Comparison of ENCODE assay signal across 10 cellular contexts in the genomic region with DNA sequence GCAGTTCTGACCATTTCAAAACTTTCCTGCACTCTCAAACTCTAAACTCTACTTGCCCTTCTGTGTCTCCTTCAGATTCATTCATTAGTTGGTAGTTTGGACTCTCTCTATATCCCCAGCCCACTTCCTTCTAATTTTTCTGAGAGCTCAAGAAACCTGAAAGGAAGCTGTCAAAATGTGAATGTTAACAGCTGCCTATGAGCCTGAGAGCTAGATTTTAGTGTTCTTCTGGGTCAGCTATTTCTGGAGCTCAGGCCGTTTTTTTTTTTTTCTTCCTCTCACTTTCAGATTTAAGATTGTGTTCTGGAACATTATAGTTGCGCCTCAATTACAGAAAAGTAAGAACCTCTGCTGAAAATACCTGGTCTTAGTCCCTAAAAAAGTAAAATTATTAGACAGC.
DNase-seq lines count a peak whose midpoint lies in the region; ATAC-seq and TF ChIP-seq lines count a peak whose summit lies in the region.
"Had no signal": no experiment of that assay in that cellular context is flagged by ENCODE, and none has a peak within 500 bp of the region (broad histone marks: within the 10 kb centered on the region; RNA-seq: fewer than 3 reads in every experiment).

No MANE protein-coding gene starts in this region.

- intact Hi-C loops in cardiac septum (cut with DNase I): no loop called here
- intact Hi-C loops in uterus (cut with DNase I; ENCODE audit: low total_unique reads): no loop called here

- H3K4me1 Mint-ChIP-seq in chondrocyte (ENCODE audit: low read depth): peaks cover 73% of the 10 kb centered on the region

- H3K36me3 ChIP-seq in cardiac muscle cell (peaks cover 10% of the 10 kb centered on the region), uterus (no peaks in the 10 kb centered on the region)

- ATAC-seq in HG03039 (IDR thresholded peaks at IDR 0.05; ENCODE audit: unreplicated experiment): peak; percentile 81

- TF ChIP-seq CTCF in cardiac muscle cell (IDR thresholded peaks at IDR 0.05; ENCODE audit: low read depth, low read length): no peak
- TF ChIP-seq CTCF in chondrocyte (IDR thresholded peaks at IDR 0.05): no peak
- no peak for TF ChIP-seq CTCF in uterus (IDR thresholded peaks at IDR 0.05)

- H3K4me3 Mint-ChIP-seq in chondrocyte (ENCODE audit: unreplicated experiment): no peak overlapping the region
- H3K4me3 Mint-ChIP-seq: activated naive CD8-positive, alpha-beta T cell treated with anti-CD3 and anti-CD28 coated beads, Interleukin-2, amount 10 ng/mL, durations not matched to agents 7 days and 5 days had no signal

- H3K27me3 Mint-ChIP-seq in chondrocyte (ENCODE audit: low read depth): no peaks in the 10 kb centered on the region
- H3K27me3 Mint-ChIP-seq: activated naive CD8-positive, alpha-beta T cell treated with anti-CD3 and anti-CD28 coated beads, Interleukin-2, amount 10 ng/mL, durations not matched to agents 7 days and 5 days had no signal

- H3K27ac ChIP-seq in cardiac muscle cell (peak overlapping the region; percentile 71), uterus (peak overlapping the region; percentile 35 to 60)
- H3K27ac ChIP-seq: Peyer's patch had no signal

- H3K9me3 Mint-ChIP-seq in chondrocyte (ENCODE audit: low read depth): no peaks in the 10 kb centered on the region
- H3K9me3 Mint-ChIP-seq: activated naive CD8-positive, alpha-beta T cell treated with anti-CD3 and anti-CD28 coated beads, Interleukin-2, amount 10 ng/mL, durations not matched to agents 7 days and 5 days had no signal

- no peaks in the 10 kb centered on the region for H3K9me3 ChIP-seq in cardiac muscle cell (ENCODE audit: low read depth)
- no peaks in the 10 kb centered on the region for H3K9me3 ChIP-seq in uterus
- H3K9me3 ChIP-seq: Peyer's patch had no signal

- H3K27me3 ChIP-seq in cardiac muscle cell (peaks cover 3% of the 10 kb centered on the region), uterus (no peaks in the 10 kb centered on the region)
- H3K27me3 ChIP-seq: Peyer's patch had no signal

- H3K4me1 ChIP-seq in cardiac muscle cell (ENCODE audit: low read depth): peaks cover 42% of the 10 kb centered on the region
- peaks cover 0 to 10% of the 10 kb centered on the region in 2 donors for H3K4me1 ChIP-seq in uterus

- peak overlapping the region; percentile 74 for H3K27ac Mint-ChIP-seq in chondrocyte (ENCODE audit: unreplicated experiment)
- H3K27ac Mint-ChIP-seq: activated naive CD8-positive, alpha-beta T cell treated with anti-CD3 and anti-CD28 coated beads, Interleukin-2, amount 10 ng/mL, durations not matched to agents 7 days and 5 days had no signal

- TF ChIP-seq POLR2A in uterus (IDR thresholded peaks at IDR 0.05): no peak

- H3K4me3 ChIP-seq in cardiac muscle cell: no peak overlapping the region
- H3K4me3 ChIP-seq in uterus: no peak overlapping the region
- H3K4me3 ChIP-seq: Peyer's patch had no signal

- DNase-seq in cardiac muscle cell (ENCODE audit: low read depth in 1 of 2, low spot score in 1 of 2): peak in 1 of 2 donors; percentile 54
- DNase-seq in cardiac septum (ENCODE audit: low spot score): no peak
- DNase-seq in chondrocyte (ENCODE audit: low spot score): no peak
- DNase-seq in uterus: no peak
- DNase-seq in ecto neural progenitor cell (ENCODE audit: low spot score): no peak
- DNase-seq in ureter (ENCODE audit: low spot score): no peak
- no peak for DNase-seq in NCI-H2196 (lab: John Stamatoyannopoulos, UW; ENCODE audit: unreplicated experiment)
- DNase-seq: activated naive CD8-positive, alpha-beta T cell treated with anti-CD3 and anti-CD28 coated beads, Interleukin-2, amount 10 ng/mL, durations not matched to agents 7 days and 5 days; Peyer's patch had no signal

- H3K36me3 Mint-ChIP-seq in chondrocyte (ENCODE audit: low read depth): peaks cover 23% of the 10 kb centered on the region
